In genomic region chr6:141848029-141848890, GRCh38 we compare ENCODE assay signal across 15 cellular contexts.
A peak's percentile ranks its signal among the peaks of the same experiment; 100 is the strongest.
DNase-seq lines count a peak whose midpoint lies in the region; ATAC-seq and TF ChIP-seq lines count a peak whose summit lies in the region.
"Had no signal": no experiment of that assay in that cellular context is flagged by ENCODE, and none has a peak within 500 bp of the region (broad histone marks: within the 10 kb centered on the region; RNA-seq: fewer than 3 reads in every experiment).

No MANE protein-coding gene starts in this region.

- peak overlapping the region; percentile 27 for H3K4me3 ChIP-seq in CD4-positive, CD25-positive, alpha-beta regulatory T cell (ENCODE audit: low read depth, low read length)
- no peak overlapping the region for H3K4me3 ChIP-seq in A673 (ENCODE audit: low read depth, low read length, poor library complexity, severe bottlenecking)
- H3K4me3 ChIP-seq: BLaER1 had no signal

- BruUV-seq in A673 (replicated peaks; lab: Mats Ljungman, UMichigan): no TSS peak

- POLR2A ChIA-PET in A673 (lab: Charles Lee; ENCODE audit: low non-redundant PET): no interaction called here

- peaks cover 31% of the 10 kb centered on the region for H3K4me1 ChIP-seq in CD4-positive, CD25-positive, alpha-beta regulatory T cell (ENCODE audit: control insufficient read depth, insufficient read depth, low read length, poor library complexity, severe bottlenecking)
- H3K4me1 ChIP-seq in A673 (ENCODE audit: insufficient read depth, low read length, poor library complexity, severe bottlenecking): no peaks in the 10 kb centered on the region
- H3K4me1 ChIP-seq: BLaER1 had no signal

- H3K27ac ChIP-seq in CD4-positive, CD25-positive, alpha-beta regulatory T cell (ENCODE audit: insufficient read depth, low read length, poor library complexity, severe bottlenecking): peak overlapping the region; percentile 68
- no peak overlapping the region for H3K27ac ChIP-seq in A673 (ENCODE audit: low read depth, low read length, poor library complexity, severe bottlenecking)
- H3K27ac ChIP-seq: BLaER1, WERI-Rb-1 had no signal

- CTCF ChIA-PET in A673 (lab: Charles Lee): no interaction called here

- peaks cover 0 to 4% (median 2%) of the 10 kb centered on the region in 7 donors for H3K9me3 Mint-ChIP-seq in CD4-positive, CD25-positive, alpha-beta regulatory T cell
- peaks cover 0 to 5% (median under 1%) of the 10 kb centered on the region in 6 donors for H3K9me3 Mint-ChIP-seq in immature natural killer cell
- H3K9me3 Mint-ChIP-seq: activated T-helper 2 cell treated with anti-CD3 and anti-CD28 coated beads, Interferon-gamma antibody, Interleukin-2, Interleukin-4, amounts not matched to agents 10 μg/mL and 5 μg/mL and 100 μg/mL, durations not matched to agents 14 hours and 24 hours and 36 hours had no signal

- ATAC-seq in CD4-positive, CD25-positive, alpha-beta regulatory T cell (ENCODE audit: low read depth in 2 of 2): peak; percentile 81 to 93
- ATAC-seq in activated CD4-positive, CD25-positive, alpha-beta regulatory T cell treated with anti-CD3 and anti-CD28 coated beads, Interleukin-2, amount 50 U/mL, for 24 hours: peak; percentile 80
- no peak for ATAC-seq in HG03442 (IDR thresholded peaks at IDR 0.05; ENCODE audit: unreplicated experiment)

- no peak for TF ChIP-seq CTCF in A673 (conservative IDR thresholded peaks at IDR 0.05; ENCODE audit: low read depth, low read length)

- H3K27ac Mint-ChIP-seq in CD4-positive, CD25-positive, alpha-beta regulatory T cell: peak overlapping the region; percentile 81 to 88 (median 87)
- peak overlapping the region; percentile 76 to 91 (median 87) for H3K27ac Mint-ChIP-seq in immature natural killer cell
- H3K27ac Mint-ChIP-seq: activated T-helper 2 cell treated with anti-CD3 and anti-CD28 coated beads, Interferon-gamma antibody, Interleukin-2, Interleukin-4, amounts not matched to agents 10 μg/mL and 5 μg/mL and 100 μg/mL, durations not matched to agents 14 hours and 24 hours and 36 hours had no signal

- H3K9me3 ChIP-seq in CD4-positive, CD25-positive, alpha-beta regulatory T cell (ENCODE audit: control insufficient read depth in 2 of 2, low read length in 2 of 2): no peaks in the 10 kb centered on the region
- no peaks in the 10 kb centered on the region for H3K9me3 ChIP-seq in A673 (ENCODE audit: low read depth, low read length, poor library complexity, severe bottlenecking)
- H3K9me3 ChIP-seq: BLaER1 had no signal

- peak; percentile 9 to 81 (median 69) for DNase-seq in CD4-positive, CD25-positive, alpha-beta regulatory T cell
- peak; percentile 67 for DNase-seq in ELR (ENCODE audit: low read depth)
- DNase-seq in immature natural killer cell: peak; percentile 58 to 67 (median 62)
- no peak for DNase-seq in NCI-H2227 treated with DMSO at 0.1 percent for 48 hours (lab: John Stamatoyannopoulos, UW)
- no peak for DNase-seq in iPS-NIHi11 (ENCODE audit: low spot score)
- no peak for DNase-seq in A673 (ENCODE audit: low spot score)
- DNase-seq: KG1; NCI-H1694 treated with DMSO at 0.1 percent for 48 hours; NCI-H774; stimulated activated CD4-positive, alpha-beta T cell treated with anti-CD3 and anti-CD28 coated beads, Interleukin-2, amount 100 ng/mL, for 48 hours; WERI-Rb-1 had no signal

- peaks cover 14 to 51% (median 35%) of the 10 kb centered on the region in 4 donors for H3K4me1 Mint-ChIP-seq in CD4-positive, CD25-positive, alpha-beta regulatory T cell
- H3K4me1 Mint-ChIP-seq in immature natural killer cell: peaks cover 34 to 36% of the 10 kb centered on the region in 2 donors

- H3K27me3 ChIP-seq in CD4-positive, CD25-positive, alpha-beta regulatory T cell (ENCODE audit: control insufficient read depth, insufficient read depth, low read length): no peaks in the 10 kb centered on the region
- H3K27me3 ChIP-seq in A673 (replicated peaks; ENCODE audit: insufficient read depth, low read depth, low read length, poor library complexity): no peaks in the 10 kb centered on the region
- H3K27me3 ChIP-seq: BLaER1 had no signal

- no peaks in the 10 kb centered on the region for H3K36me3 ChIP-seq in CD4-positive, CD25-positive, alpha-beta regulatory T cell (ENCODE audit: control insufficient read depth, insufficient read depth, low read length)
- no peaks in the 10 kb centered on the region for H3K36me3 ChIP-seq in A673 (ENCODE audit: insufficient read depth, low read length, poor library complexity, severe bottlenecking)
- H3K36me3 ChIP-seq: BLaER1, WERI-Rb-1 had no signal

- intact Hi-C loops in A673 (cut with micrococcal nuclease; ENCODE audit: unreplicated experiment): no loop called here

- H3K4me3 Mint-ChIP-seq in CD4-positive, CD25-positive, alpha-beta regulatory T cell: peak overlapping the region; percentile 17 to 62 (median 52)
- peak overlapping the region; percentile 35 to 75 (median 61) for H3K4me3 Mint-ChIP-seq in immature natural killer cell

- H3K27me3 Mint-ChIP-seq in CD4-positive, CD25-positive, alpha-beta regulatory T cell: no peaks in the 10 kb centered on the region
- H3K27me3 Mint-ChIP-seq in immature natural killer cell (ENCODE audit: low read depth in 3 of 3): peaks cover 0 to 4% (median 2%) of the 10 kb centered on the region in 3 donors

- peaks cover 2% of the 10 kb centered on the region for H3K36me3 Mint-ChIP-seq in CD4-positive, CD25-positive, alpha-beta regulatory T cell
- peaks cover 0 to 7% (median 0%) of the 10 kb centered on the region in 3 donors for H3K36me3 Mint-ChIP-seq in immature natural killer cell

Comparison
In these comparisons a context has a peak if more than half of its experiments do, and no peak if none do; other contexts are left out.
1. DNase-seq: peak in CD4-positive, CD25-positive, alpha-beta regulatory T cell (3 of 3), ELR (single experiment) and immature natural killer cell (3 of 3); none in NCI-H2227 treated with DMSO at 0.1 percent for 48 hours (single experiment), iPS-NIHi11 (single experiment) and A673 (single experiment).